In the genomic region with DNA sequence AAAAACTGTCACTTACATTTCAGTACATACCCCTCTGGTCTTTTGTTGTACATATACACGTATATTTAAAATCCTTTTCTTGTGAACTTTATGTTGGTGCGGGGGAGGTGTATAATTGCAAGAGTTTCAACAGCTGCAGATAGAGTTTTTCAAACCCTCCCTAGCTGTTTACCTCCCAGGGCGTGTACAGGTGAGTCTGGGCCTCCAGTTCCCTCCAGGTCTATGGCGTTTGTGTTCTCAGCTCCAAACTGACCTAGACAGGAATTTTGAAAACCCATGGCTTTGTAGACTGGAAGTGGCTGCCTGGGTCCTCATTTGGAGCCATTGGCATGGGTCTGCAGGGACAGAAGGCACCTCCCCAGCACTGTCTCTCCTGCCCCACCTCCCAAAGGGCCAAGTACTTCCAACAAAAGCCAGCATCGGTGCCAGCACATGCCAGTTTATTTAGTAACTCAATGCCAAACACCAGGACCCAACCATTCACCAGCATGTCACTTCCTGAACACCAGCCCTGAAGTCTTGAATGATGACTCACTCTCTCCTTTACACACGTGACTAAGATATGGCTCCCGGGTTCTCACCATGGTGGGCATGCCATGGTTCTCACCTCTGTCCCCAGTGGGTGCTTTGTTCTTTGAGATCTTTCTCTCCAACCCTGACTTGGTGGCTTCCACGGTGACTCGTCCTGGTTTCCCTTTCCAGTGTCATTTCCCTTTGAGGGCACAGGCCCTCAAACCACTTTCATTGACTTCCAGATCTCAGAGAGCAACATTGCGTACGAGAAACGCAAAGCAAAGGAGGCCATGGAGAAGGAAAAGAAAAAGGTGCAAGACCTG, we compare ENCODE assay signal across 9 cellular contexts. TPM values are rescaled to one million over a fixed set of nuclear protein-coding genes. Genes with fewer than 3 reads are reported as not detected.
DNase-seq lines count a peak whose midpoint lies in the region; ATAC-seq and TF ChIP-seq lines count a peak whose summit lies in the region.
"Had no signal": no experiment of that assay in that cellular context is flagged by ENCODE, and none has a peak within 500 bp of the region (broad histone marks: within the 10 kb centered on the region; RNA-seq: fewer than 3 reads in every experiment).

No MANE protein-coding gene starts in this region.

- H3K4me3 Mint-ChIP-seq in CD4-positive, alpha-beta memory T cell, result peak overlapping the region in 4 of 8 donors; percentile 35 to 72 (median 41)
- H3K4me3 Mint-ChIP-seq in activated CD8-positive, alpha-beta T cell treated with anti-CD3 and anti-CD28 coated beads for 36 hours, result no peak overlapping the region

- ATAC-seq in activated CD8-positive, alpha-beta T cell treated with anti-CD3 and anti-CD28 coated beads for 36 hours, result peak; percentile 88
- ATAC-seq in foreskin keratinocyte (peak; percentile 81), GM18858 (IDR thresholded peaks at IDR 0.05; ENCODE audit: unreplicated experiment) (no peak)

- peaks cover 26% of the 10 kb centered on the region for H3K4me1 ChIP-seq in CD4-positive, alpha-beta memory T cell (ENCODE audit: insufficient read depth, low read length)
- peaks cover 14% of the 10 kb centered on the region for H3K4me1 ChIP-seq in foreskin keratinocyte
- peaks cover 15% of the 10 kb centered on the region for H3K4me1 ChIP-seq in vagina

- H3K36me3 ChIP-seq in CD4-positive, alpha-beta memory T cell (ENCODE audit: insufficient read depth, low read length), result no peaks in the 10 kb centered on the region
- no peaks in the 10 kb centered on the region for H3K36me3 ChIP-seq in vagina
- H3K36me3 ChIP-seq: heart right ventricle had no signal

- no peak for TF ChIP-seq CTCF in activated CD8-positive, alpha-beta T cell treated with anti-CD3 and anti-CD28 coated beads for 36 hours (IDR thresholded peaks at IDR 0.05)
- TF ChIP-seq CTCF in foreskin keratinocyte (conservative IDR thresholded peaks at IDR 0.05) (no peak), vagina (IDR thresholded peaks at IDR 0.05) (no peak)

- H3K27me3 ChIP-seq in CD4-positive, alpha-beta memory T cell (ENCODE audit: insufficient read depth, low read length), result no peaks in the 10 kb centered on the region
- no peaks in the 10 kb centered on the region for H3K27me3 ChIP-seq in foreskin keratinocyte
- no peaks in the 10 kb centered on the region for H3K27me3 ChIP-seq in vagina

- no peaks in the 10 kb centered on the region for H3K9me3 ChIP-seq in CD4-positive, alpha-beta memory T cell (ENCODE audit: control insufficient read depth in 1 of 2, low read length in 2 of 2)
- no peaks in the 10 kb centered on the region for H3K9me3 ChIP-seq in vagina
- H3K9me3 ChIP-seq: heart right ventricle had no signal

- peaks cover 2 to 3% of the 10 kb centered on the region in 2 donors for H3K27me3 Mint-ChIP-seq in CD4-positive, alpha-beta memory T cell
- H3K27me3 Mint-ChIP-seq in activated CD8-positive, alpha-beta T cell treated with anti-CD3 and anti-CD28 coated beads for 36 hours, result peaks cover 2% of the 10 kb centered on the region

- CTCF ChIA-PET in CD4-positive, alpha-beta memory T cell (lab: Charles Lee; ENCODE audit: partially characterized antibody), result interaction anchor here (0.7 kb wide), 1 partner anchor 9 kb away, joined by 3 read pairs; no protein-coding TSS in a partner anchor
- CTCF ChIA-PET in activated CD8-positive, alpha-beta T cell treated with anti-CD3 and anti-CD28 coated beads for 36 hours (lab: Charles Lee), result interaction anchor here (0.9 kb wide), 1 partner anchor 307 kb away, joined by 4 read pairs; no protein-coding TSS in a partner anchor

- no peak overlapping the region for H3K4me3 ChIP-seq in CD4-positive, alpha-beta memory T cell (ENCODE audit: low read length in 2 of 2)
- no peak overlapping the region for H3K4me3 ChIP-seq in vagina
- H3K4me3 ChIP-seq: heart right ventricle had no signal

- POLR2A ChIA-PET in CD4-positive, alpha-beta memory T cell (lab: Charles Lee; ENCODE audit: partially characterized antibody), result no interaction called here
- POLR2A ChIA-PET in activated CD8-positive, alpha-beta T cell treated with anti-CD3 and anti-CD28 coated beads for 36 hours (lab: Charles Lee), result interaction anchor here (1.0 to 1.1 kb wide), 2 partner anchors 24 to 101 kb away, joined by 3 read pairs; no protein-coding TSS in a partner anchor

- H3K27ac ChIP-seq in CD4-positive, alpha-beta memory T cell (ENCODE audit: low read depth, low read length), result no peak overlapping the region
- H3K27ac ChIP-seq in foreskin keratinocyte, result peak overlapping the region; percentile 92
- H3K27ac ChIP-seq in vagina, result no peak overlapping the region
- H3K27ac ChIP-seq: heart right ventricle had no signal

- no peak for TF ChIP-seq POLR2A in vagina (IDR thresholded peaks at IDR 0.05)

- H3K36me3 Mint-ChIP-seq in CD4-positive, alpha-beta memory T cell, result no peaks in the 10 kb centered on the region
- no peaks in the 10 kb centered on the region for H3K36me3 Mint-ChIP-seq in activated CD8-positive, alpha-beta T cell treated with anti-CD3 and anti-CD28 coated beads for 36 hours (ENCODE audit: low read depth)

- peak in 2 of 5 donors; percentile 9 to 64 for DNase-seq in CD4-positive, alpha-beta memory T cell
- DNase-seq in M059J (ENCODE audit: low read depth), result peak; percentile 99
- peak; percentile 70 for DNase-seq in activated CD8-positive, alpha-beta T cell treated with anti-CD3 and anti-CD28 coated beads for 36 hours
- peak; percentile 87 to 93 for DNase-seq in foreskin keratinocyte
- peak; percentile 19 to 33 for DNase-seq in stimulated activated CD8-positive, alpha-beta memory T cell treated with anti-CD3 and anti-CD28 coated beads, Interleukin-15, amount 100 ng/mL, for 4 hours (ENCODE audit: low read depth in 2 of 2)
- no peak for DNase-seq in epidermal melanocyte (ENCODE audit: insufficient read length, low spot score)
- DNase-seq in vagina (ENCODE audit: extremely low spot score in 2 of 2), result no peak
- DNase-seq: heart right ventricle had no signal

- peaks cover 14 to 47% (median 22%) of the 10 kb centered on the region in 4 donors for H3K4me1 Mint-ChIP-seq in CD4-positive, alpha-beta memory T cell
- H3K4me1 Mint-ChIP-seq in activated CD8-positive, alpha-beta T cell treated with anti-CD3 and anti-CD28 coated beads for 36 hours (ENCODE audit: low read depth), result peaks cover 39% of the 10 kb centered on the region

- H3K27ac Mint-ChIP-seq in CD4-positive, alpha-beta memory T cell, result peak overlapping the region in 4 of 7 donors; percentile 51 to 78 (median 70)
- peak overlapping the region; percentile 77 for H3K27ac Mint-ChIP-seq in activated CD8-positive, alpha-beta T cell treated with anti-CD3 and anti-CD28 coated beads for 36 hours

- peaks cover 0 to 2% (median 0%) of the 10 kb centered on the region in 8 donors for H3K9me3 Mint-ChIP-seq in CD4-positive, alpha-beta memory T cell
- H3K9me3 Mint-ChIP-seq in activated CD8-positive, alpha-beta T cell treated with anti-CD3 and anti-CD28 coated beads for 36 hours, result peaks cover 2% of the 10 kb centered on the region

- intact Hi-C loops in CD4-positive, alpha-beta memory T cell (cut with micrococcal nuclease), result no loop called here
- intact Hi-C loops in activated CD8-positive, alpha-beta T cell treated with anti-CD3 and anti-CD28 coated beads for 36 hours (cut with micrococcal nuclease), result no loop called here
- intact Hi-C loops in vagina (cut with DNase I), result no loop called here

RNA-seq across cellular contexts. Expression of a gene that starts 57.3 kb away (rescaled TPM):
- 10 to 100 TPM; 46.4 to 50.3 TPM for total RNA-seq in CD4-positive, alpha-beta memory T cell
- polyA plus RNA-seq in CD4-positive, alpha-beta memory T cell, result 10 to 100 TPM; 58.4 to 66.7 TPM
- 70.7 and 107 TPM in 2 replicates for total RNA-seq in M059J (2014; rRNA removed; shearing (Covaris generic))
- 10 to 100 TPM; 45.6 to 45.8 TPM for total RNA-seq in activated CD8-positive, alpha-beta T cell treated with anti-CD3 and anti-CD28 coated beads for 36 hours
- 95.3 and 101 TPM in 2 replicates for total RNA-seq in foreskin keratinocyte
- 114 and 116 TPM in 2 replicates for polyA plus RNA-seq in foreskin keratinocyte
- total RNA-seq in vagina, result 57.2 TPM

Comparison
In these comparisons a context has a peak if more than half of its experiments do, and no peak if none do; other contexts are left out.
1. DNase-seq: peak in M059J (single experiment), activated CD8-positive, alpha-beta T cell treated with anti-CD3 and anti-CD28 coated beads for 36 hours (single experiment), foreskin keratinocyte (2 of 2) and stimulated activated CD8-positive, alpha-beta memory T cell treated with anti-CD3 and anti-CD28 coated beads, Interleukin-15, amount 100 ng/mL, for 4 hours (2 of 2); none in epidermal melanocyte (single experiment) and vagina (0 of 2).